In genomic region chrX:133569217-133569616, GRCh38 we compare ENCODE assay signal across 27 cellular contexts.
"Had no signal": no experiment of that assay in that cellular context is flagged by ENCODE, and none has a peak within 500 bp of the region (broad histone marks: within the 10 kb centered on the region; RNA-seq: fewer than 3 reads in every experiment).

No MANE protein-coding gene starts in this region.

- H3K4me2 ChIP-seq: neural progenitor cell had no signal

- H3K4me3 ChIP-seq: neural progenitor cell, ovary, psoas muscle, skin epidermis, suprapubic skin, testis, tibial artery, transverse colon, upper lobe of right lung, uterus had no signal

- H3K27me3 ChIP-seq: neural progenitor cell, ovary, suprapubic skin, testis, tibial artery, transverse colon, upper lobe of right lung had no signal

- H3K9ac ChIP-seq: neural progenitor cell, parathyroid adenoma had no signal

- H3K36me3 ChIP-seq: ovary, suprapubic skin, tibial artery, transverse colon, upper lobe of right lung, uterus had no signal

- H2AFZ ChIP-seq: neural progenitor cell, parathyroid adenoma had no signal

- H3K79me2 ChIP-seq: parathyroid adenoma had no signal

- ATAC-seq: naive thymus-derived CD4-positive, alpha-beta T cell; natural killer cell; psoas muscle; right cardiac atrium; sciatic nerve; stimulated activated memory B cell treated with anti-CD40 and anti-IgM and Interleukin-4, amounts not matched to agents 10 μg/mL and 1 μg/mL and 100 μg/mL, for 72 hours; stimulated activated naive CD8-positive, alpha-beta T cell treated with anti-CD3 and anti-CD28 coated beads, Interleukin-15, amount 100 ng/mL, for 72 hours; stimulated activated naive CD8-positive, alpha-beta T cell treated with anti-CD3 and anti-CD28 coated beads, Interleukin-15, Interleukin-2, amounts not matched to agents 100 U/mL and 50 U/mL, for 24 hours; upper lobe of right lung had no signal

- H3K4me1 ChIP-seq: neural progenitor cell, parathyroid adenoma, psoas muscle, suprapubic skin, testis, transverse colon, upper lobe of right lung had no signal

- DNase-seq: naive thymus-derived CD4-positive, alpha-beta T cell; natural killer cell; occipital lobe; ovary; posterior cingulate gyrus; psoas muscle; right cardiac atrium; stimulated activated CD4-positive, alpha-beta T cell treated with anti-CD3 and anti-CD28 coated beads, Interleukin-12 subunit alpha, Interleukin-12 subunit beta, amount 100 ng/mL, for 4 hours; stimulated activated CD4-positive, alpha-beta T cell treated with anti-CD3 and anti-CD28 coated beads, Interleukin-1b, Interleukin-23, amount 100 ng/mL, for 48 hours; stimulated activated CD4-positive, alpha-beta T cell treated with anti-CD3 and anti-CD28 coated beads, Interleukin-4, amount 100 ng/mL, for 1 hour; stimulated activated CD4-positive, alpha-beta T cell treated with anti-CD3 and anti-CD28 coated beads, Interleukin-4, amount 100 ng/mL, for 4 hours; stimulated activated CD8-positive, alpha-beta memory T cell treated with anti-CD3 and anti-CD28 coated beads, Interleukin-4, amount 100 ng/mL, for 48 hours; stimulated activated naive CD4-positive, alpha-beta T cell; stimulated activated naive CD8-positive, alpha-beta T cell treated with anti-CD3 and anti-CD28 coated beads, Interleukin-15, amount 100 ng/mL, for 72 hours; stimulated activated naive CD8-positive, alpha-beta T cell treated with anti-CD3 and anti-CD28 coated beads, Interleukin-15, Interleukin-2, amounts not matched to agents 100 U/mL and 50 U/mL, for 24 hours; substantia nigra; testis; tibial artery; transverse colon; upper lobe of right lung; uterus had no signal

- H3K27ac ChIP-seq: neural progenitor cell, ovary, parathyroid adenoma, psoas muscle, skin epidermis, suprapubic skin, testis, tibial artery, transverse colon, upper lobe of right lung, uterus had no signal

- H3K9me3 ChIP-seq: ovary, suprapubic skin, testis, tibial artery, transverse colon, upper lobe of right lung, uterus had no signal
